Comparison of ENCODE assay signal across 4 cellular contexts in genomic region chr7:99237876-99238275, GRCh38. TPM values are rescaled to one million over a fixed set of nuclear protein-coding genes. Genes with fewer than 3 reads are reported as not detected.
"Had no signal": no experiment of that assay in that cellular context is flagged by ENCODE, and none has a peak within 500 bp of the region (broad histone marks: within the 10 kb centered on the region; RNA-seq: fewer than 3 reads in every experiment).

No MANE protein-coding gene starts in this region.

RNA-seq across cellular contexts. Expression of gene KPNA7, which starts 30.0 kb away (rescaled TPM):
- total RNA-seq: HT1080, IMR-90 had no signal
- polyA plus RNA-seq: IgD-negative memory B cell, IMR-90 had no signal

RNA-seq across cellular contexts. Expression of gene MYH16, which starts 34.8 kb away (rescaled TPM):
- total RNA-seq: HT-29 had no signal
- polyA plus RNA-seq: IgD-negative memory B cell had no signal
